8 cellular contexts compared by ENCODE assay signal in genomic region chrX:71534773-71535544, GRCh38. TPM values are rescaled to one million over a fixed set of nuclear protein-coding genes. Genes with fewer than 3 reads are reported as not detected.
DNase-seq lines count a peak whose midpoint lies in the region; ATAC-seq and TF ChIP-seq lines count a peak whose summit lies in the region.

No MANE protein-coding gene starts in this region.

- H3K9me3 ChIP-seq in CD4-positive, CD25-positive, alpha-beta regulatory T cell (ENCODE audit: control insufficient read depth in 2 of 2, low read length in 2 of 2) = no peaks in the 10 kb centered on the region
- H3K9me3 ChIP-seq in MG63 (no peaks in the 10 kb centered on the region), duodenal mucosa (ENCODE audit: control insufficient read depth in 1 of 2, low read length in 2 of 2) (no peaks in the 10 kb centered on the region), neural progenitor cell (ENCODE audit: low read depth) (no peaks in the 10 kb centered on the region)

- H3K27me3 ChIP-seq in CD4-positive, CD25-positive, alpha-beta regulatory T cell (ENCODE audit: control insufficient read depth, insufficient read depth, low read length) = no peaks in the 10 kb centered on the region
- no peaks in the 10 kb centered on the region for H3K27me3 ChIP-seq in MG63
- no peaks in the 10 kb centered on the region for H3K27me3 ChIP-seq in duodenal mucosa (ENCODE audit: control insufficient read depth in 1 of 2, insufficient read depth in 2 of 2, low read length in 2 of 2)
- no peaks in the 10 kb centered on the region for H3K27me3 ChIP-seq in neural progenitor cell

- H3K4me3 Mint-ChIP-seq in CD4-positive, CD25-positive, alpha-beta regulatory T cell = peak overlapping the region; percentile 94 to 100 (median 98)
- H3K4me3 Mint-ChIP-seq in neural progenitor cell = peak overlapping the region; percentile 95

- peaks cover 30% of the 10 kb centered on the region for H3K4me1 ChIP-seq in CD4-positive, CD25-positive, alpha-beta regulatory T cell (ENCODE audit: control insufficient read depth, insufficient read depth, low read length, poor library complexity, severe bottlenecking)
- H3K4me1 ChIP-seq in duodenal mucosa (ENCODE audit: control insufficient read depth in 1 of 2, insufficient read depth in 2 of 2, low read length in 2 of 2) (peaks cover 5 to 15% of the 10 kb centered on the region in 2 donors), neural progenitor cell (no peaks in the 10 kb centered on the region)

- peaks cover 9% of the 10 kb centered on the region for H3K36me3 Mint-ChIP-seq in CD4-positive, CD25-positive, alpha-beta regulatory T cell
- H3K36me3 Mint-ChIP-seq in neural progenitor cell = peaks cover 4% of the 10 kb centered on the region

- H3K79me2 ChIP-seq in neural progenitor cell (ENCODE audit: low read depth) = peaks cover 77% of the 10 kb centered on the region

- peak overlapping the region; percentile 99 for H3K4me3 ChIP-seq in CD4-positive, CD25-positive, alpha-beta regulatory T cell (ENCODE audit: low read depth, low read length)
- H3K4me3 ChIP-seq in MG63 = peak overlapping the region; percentile 72
- peak overlapping the region; percentile 97 to 99 for H3K4me3 ChIP-seq in duodenal mucosa (ENCODE audit: low read depth in 1 of 2, low read length in 2 of 2)
- peak overlapping the region; percentile 72 for H3K4me3 ChIP-seq in neural progenitor cell

- H3K9ac ChIP-seq in duodenal mucosa (ENCODE audit: low read depth in 1 of 2, low read length in 2 of 2) (peak overlapping the region; percentile 96), neural progenitor cell (peak overlapping the region; percentile 80)

- peak overlapping the region in 2 of 3 donors; percentile 98 to 99 for H3K27ac Mint-ChIP-seq in CD4-positive, CD25-positive, alpha-beta regulatory T cell
- no peak overlapping the region for H3K27ac Mint-ChIP-seq in neural progenitor cell

- H2AFZ ChIP-seq in neural progenitor cell (replicated peaks) = no peak overlapping the region

- peak overlapping the region; percentile 79 for H3K4me2 ChIP-seq in neural progenitor cell

- no peak for TF ChIP-seq CTCF in neural progenitor cell (IDR thresholded peaks at IDR 0.05)

- DNase-seq in CD4-positive, CD25-positive, alpha-beta regulatory T cell = no peak
- no peak for DNase-seq in MG63
- peak; percentile 32 for DNase-seq in neural progenitor cell (ENCODE audit: low spot score)
- no peak for DNase-seq in posterior cingulate gyrus
- no peak for DNase-seq in LoVo (ENCODE audit: low spot score)

- no peak for ATAC-seq in CD4-positive, CD25-positive, alpha-beta regulatory T cell (ENCODE audit: low read depth in 2 of 2)
- ATAC-seq in HG02798 (IDR thresholded peaks at IDR 0.05; ENCODE audit: poor library complexity, unreplicated experiment) (no peak), GM21723 (IDR thresholded peaks at IDR 0.05; ENCODE audit: unreplicated experiment) (no peak)

- peaks cover 4 to 43% (median 21%) of the 10 kb centered on the region in 4 donors for H3K4me1 Mint-ChIP-seq in CD4-positive, CD25-positive, alpha-beta regulatory T cell
- peaks cover 16% of the 10 kb centered on the region for H3K4me1 Mint-ChIP-seq in neural progenitor cell

- intact Hi-C loops in posterior cingulate gyrus (cut with DNase I) = loop anchor here (10.0 kb wide), 1 partner anchor 170 kb away; the partner anchor contains the start of gene TAF1

- H4K20me1 ChIP-seq in neural progenitor cell (ENCODE audit: low read depth) = peaks cover 59% of the 10 kb centered on the region

- H3K27ac ChIP-seq in CD4-positive, CD25-positive, alpha-beta regulatory T cell (ENCODE audit: insufficient read depth, low read length, poor library complexity, severe bottlenecking) = peak overlapping the region; percentile 93
- no peak overlapping the region for H3K27ac ChIP-seq in duodenal mucosa (ENCODE audit: low read depth, low read length)
- H3K27ac ChIP-seq in neural progenitor cell = no peak overlapping the region

- H3K9me3 Mint-ChIP-seq in CD4-positive, CD25-positive, alpha-beta regulatory T cell = peaks cover 0 to 2% (median 0%) of the 10 kb centered on the region in 7 donors
- H3K9me3 Mint-ChIP-seq in neural progenitor cell = peaks cover 8% of the 10 kb centered on the region

- H3K36me3 ChIP-seq in CD4-positive, CD25-positive, alpha-beta regulatory T cell (ENCODE audit: control insufficient read depth, insufficient read depth, low read length) = peaks cover 13% of the 10 kb centered on the region
- H3K36me3 ChIP-seq in MG63 (peaks cover 22% of the 10 kb centered on the region), duodenal mucosa (ENCODE audit: control insufficient read depth in 1 of 2, insufficient read depth in 2 of 2, low read length in 2 of 2) (peaks cover 0 to 3% of the 10 kb centered on the region in 2 donors), neural progenitor cell (no peaks in the 10 kb centered on the region)

- H3F3A ChIP-seq in neural progenitor cell (ENCODE audit: low read depth) = no peaks in the 10 kb centered on the region

- no peaks in the 10 kb centered on the region for H3K27me3 Mint-ChIP-seq in CD4-positive, CD25-positive, alpha-beta regulatory T cell
- H3K27me3 Mint-ChIP-seq in neural progenitor cell (ENCODE audit: insufficient read depth, low read depth) = no peaks in the 10 kb centered on the region

RNA-seq across cellular contexts. Expression of gene OGT, which starts 2.1 kb away (rescaled TPM):
- 557 TPM for total RNA-seq in CD4-positive, CD25-positive, alpha-beta regulatory T cell
- 10 to 100 TPM; 27.7 to 45.3 (median 37.0) TPM for polyA plus RNA-seq in CD4-positive, CD25-positive, alpha-beta regulatory T cell
- total RNA-seq in MG63 (2014; rRNA removed; shearing (Covaris generic); ENCODE audit: low replicate concordance) = 47.0 and 68.8 TPM in 2 replicates
- 214 and 287 TPM in 2 replicates for total RNA-seq in neural progenitor cell (ENCODE audit: low replicate concordance)

RNA-seq across cellular contexts. Expression of gene GCNA, which starts 43.3 kb away (rescaled TPM):
- 3.7 TPM for total RNA-seq in CD4-positive, CD25-positive, alpha-beta regulatory T cell
- under 1 TPM; 0.20 to 0.65 (median 0.49) TPM for polyA plus RNA-seq in CD4-positive, CD25-positive, alpha-beta regulatory T cell
- total RNA-seq in MG63 (2014; rRNA removed; shearing (Covaris generic); ENCODE audit: low replicate concordance) = 1.1 and 1.4 TPM in 2 replicates
- 0.62 and 0.97 TPM in 2 replicates for total RNA-seq in neural progenitor cell (ENCODE audit: low replicate concordance)
